Comparison of ENCODE assay signal across 8 cellular contexts in the genomic region with DNA sequence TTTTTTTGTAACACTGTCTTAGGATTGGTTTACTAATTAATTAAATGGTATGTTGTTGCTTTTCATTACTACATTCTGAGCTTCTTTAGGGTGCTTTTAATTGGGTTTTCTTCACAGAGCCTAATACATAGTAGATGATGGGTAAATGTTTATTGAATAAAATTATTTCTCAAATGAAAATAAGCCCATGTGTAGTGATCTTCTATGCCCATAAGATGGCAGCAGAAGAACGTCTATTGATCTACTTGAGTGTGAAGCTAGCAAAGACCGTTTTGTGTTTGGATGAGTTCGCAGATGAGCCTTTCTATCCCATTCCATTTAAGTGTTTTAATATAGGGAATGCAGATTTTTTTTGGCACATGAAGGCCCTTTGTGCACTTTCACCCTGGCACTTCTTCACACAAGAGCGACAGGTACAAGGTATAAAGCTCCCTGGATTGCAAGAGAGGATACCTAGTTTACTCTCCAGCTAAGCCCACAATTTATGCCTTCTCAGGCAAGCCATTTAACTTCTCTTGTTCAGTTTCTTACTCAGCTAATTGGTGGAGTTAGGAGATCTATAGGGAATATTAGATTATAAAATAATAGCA.
A peak's percentile ranks its signal among the peaks of the same experiment; 100 is the strongest.
DNase-seq lines count a peak whose midpoint lies in the region; ATAC-seq and TF ChIP-seq lines count a peak whose summit lies in the region.
"Not testable (repeated sequence)": the region's sequence is repeated elsewhere in the genome, so short reads cannot be mapped to it uniquely, and the experiment has no call there.

No MANE protein-coding gene starts in this region.

- H3K9me3 Mint-ChIP-seq in chondrocyte (ENCODE audit: low read depth); nephron: not testable (repeated sequence)

- TF ChIP-seq CTCF in HFF-Myc (IDR thresholded peaks at IDR 0.05; ENCODE audit: low read depth, low read length, missing control alignments) (peak; percentile 22), chondrocyte (IDR thresholded peaks at IDR 0.05) (peak; percentile 85), heart right ventricle (IDR thresholded peaks at IDR 0.05) (peak; percentile 36 to 70 (median 58)), nephron (IDR thresholded peaks at IDR 0.05; ENCODE audit: unreplicated experiment in 3 of 3) (peak; percentile 60 to 77 (median 61)), tibial artery (IDR thresholded peaks at IDR 0.05) (peak; percentile 68 to 87)

- not testable (repeated sequence) for H3K4me3 ChIP-seq in HFF-Myc (replicated peaks; ENCODE audit: low read depth, low read length); tibial artery
- peak overlapping the region; percentile 15 to 52 (median 41) for H3K4me3 ChIP-seq in heart right ventricle

- ATAC-seq in heart right ventricle = peak in 4 of 8 donors; percentile 41 to 61 (median 54)

- intact Hi-C loops in heart right ventricle (cut with DNase I) = loop anchor here in 9 of 10 donors (5.0 to 10.0 kb wide), 6 partner anchors 119 to 261 kb away; a partner anchor contains a TSS
- intact Hi-C loops in tibial artery (cut with DNase I; ENCODE audit: low total_unique reads) = loop anchor here (5.0 kb wide), 1 partner anchor 253 kb away; no protein-coding TSS in a partner anchor

- H3K27me3 Mint-ChIP-seq in chondrocyte (ENCODE audit: low read depth); nephron (ENCODE audit: low read depth): not testable (repeated sequence)

- WGBS in heart right ventricle, 2 donors = 24 to 27% methylated on average over 4 of the region's 4 CpGs

- in situ Hi-C loops in SK-MEL-5 (cut with HindIII; ENCODE audit: low pct_unique_long_range_greater_than_20kb, low sequenced_read_pairs) = not testable (repeated sequence)

- not testable (repeated sequence) for H3K36me3 ChIP-seq in heart right ventricle, tibial artery

- peak; percentile 9 for DNase-seq in DMS 273 treated with DMSO at 0.1 percent for 48 hours (lab: John Stamatoyannopoulos, UW)
- not testable (repeated sequence) for DNase-seq in HFF-Myc (ENCODE audit: extremely low read depth, low read depth); chondrocyte (ENCODE audit: low spot score); heart right ventricle; tibial artery
- peak; percentile 25 for DNase-seq in NCI-H2171 (lab: John Stamatoyannopoulos, UW)
- peak; percentile 72 for DNase-seq in SK-MEL-5 (ENCODE audit: low read depth, low spot score)

- H3K4me1 Mint-ChIP-seq in chondrocyte (ENCODE audit: low read depth) (peaks cover 31% of the 10 kb centered on the region), nephron (peaks cover 58% of the 10 kb centered on the region)

- peaks cover 0 to 54% (median 18%) of the 10 kb centered on the region in 9 donors for H3K4me1 ChIP-seq in heart right ventricle
- peaks cover 0 to 28% (median 9%) of the 10 kb centered on the region in 4 donors for H3K4me1 ChIP-seq in tibial artery

- not testable (repeated sequence) for H3K4me3 Mint-ChIP-seq in chondrocyte (ENCODE audit: unreplicated experiment); nephron

- H3K27me3 ChIP-seq in heart right ventricle = peaks cover 0 to 26% (median 0%) of the 10 kb centered on the region in 7 donors
- not testable (repeated sequence) for H3K27me3 ChIP-seq in tibial artery

- H3K9me3 ChIP-seq in heart right ventricle, tibial artery: not testable (repeated sequence)

- not testable (repeated sequence) for H3K36me3 Mint-ChIP-seq in chondrocyte (ENCODE audit: low read depth); nephron (ENCODE audit: low read depth)

- H3K27ac Mint-ChIP-seq in chondrocyte (ENCODE audit: unreplicated experiment) = not testable (repeated sequence)
- H3K27ac Mint-ChIP-seq in nephron = peak overlapping the region; percentile 69 to 85 (median 72)

- peak overlapping the region in 7 of 10 donors; percentile 52 to 89 (median 84) for H3K27ac ChIP-seq in heart right ventricle
- H3K27ac ChIP-seq in tibial artery = not testable (repeated sequence)

Comparison
In these comparisons a context has a peak if more than half of its experiments do, and no peak if none do; other contexts are left out.
1. CTCF ChIP-seq: peak in every context shown above with its lines; median percentile 85 in chondrocyte; 78 in tibial artery; 61 in nephron; 58 in heart right ventricle; 22 in HFF-Myc.